ENCODE assay signal across 1 cellular context in genomic region chr4:38753021-38753806, GRCh38.
TF ChIP-seq lines count a peak whose summit lies in the region.

No MANE protein-coding gene starts in this region.

TF ChIP-seq in H1, 55 proteins besides CTCF, POLR2A, EP300 and RAD21 (continued from another document):
- TF ChIP-seq YY1 (IDR thresholded peaks at IDR 0.05; ENCODE audit: low read depth, low read length): peak; percentile 33; the same call in 1 of the 2 replicates
- TF ChIP-seq KDM4A (IDR thresholded peaks at IDR 0.05; ENCODE audit: low read depth, low read length, severe bottlenecking): no peak
- TF ChIP-seq KDM1A (IDR thresholded peaks at IDR 0.05; ENCODE audit: borderline replicate concordance, low read length): no peak
- peak; percentile 91; the same call in 1 of the 2 replicates for TF ChIP-seq RBBP5 (IDR thresholded peaks at IDR 0.05; ENCODE audit: borderline replicate concordance, low read depth, low read length)
- TF ChIP-seq POLR2AphosphoS5 (IDR thresholded peaks at IDR 0.05; ENCODE audit: low read depth, low read length): peak; percentile 45; the same call in 1 of the 2 replicates
- TF ChIP-seq JUND (IDR thresholded peaks at IDR 0.05; ENCODE audit: low read length): no peak; the same call in 1 of the 2 replicates
- TF ChIP-seq TEAD4 (IDR thresholded peaks at IDR 0.05; ENCODE audit: low read depth, low read length): peak; percentile 93
- peak; percentile 71 for TF ChIP-seq TBP (IDR thresholded peaks at IDR 0.05; ENCODE audit: low read depth, low read length)
- no peak for TF ChIP-seq RNF2 (IDR thresholded peaks at IDR 0.05; ENCODE audit: borderline replicate concordance, low read depth, low read length, missing control alignments, poor library complexity, severe bottlenecking)
- TF ChIP-seq EGR1 (IDR thresholded peaks at IDR 0.05; ENCODE audit: borderline replicate concordance, low read depth, low read length): peak; percentile 43; the same call in 1 of the 2 replicates
- TF ChIP-seq BACH1 (IDR thresholded peaks at IDR 0.05; ENCODE audit: low read length): no peak
- no peak for TF ChIP-seq CEBPB (IDR thresholded peaks at IDR 0.05; ENCODE audit: low read depth, low read length)
- peak; percentile 26 for TF ChIP-seq CHD7 (IDR thresholded peaks at IDR 0.05; ENCODE audit: insufficient replicate concordance, low read length)
